In genomic region chr22:43811777-43812148, GRCh38 we compare ENCODE assay signal across 8 cellular contexts. TPM values are rescaled to one million over a fixed set of nuclear protein-coding genes. Genes with fewer than 3 reads are reported as not detected.
A peak's percentile ranks its signal among the peaks of the same experiment; 100 is the strongest.
DNase-seq lines count a peak whose midpoint lies in the region; ATAC-seq, FAIRE-seq and TF ChIP-seq lines count a peak whose summit lies in the region.

No MANE protein-coding gene starts in this region.

- peaks cover 29% of the 10 kb centered on the region for H3K4me1 Mint-ChIP-seq in activated CD4-positive, alpha-beta T cell treated with anti-CD3 and anti-CD28 coated beads, Interleukin-2, amount 10 ng/mL, durations not matched to agents 7 days and 5 days

- H3K36me3 Mint-ChIP-seq in activated CD4-positive, alpha-beta T cell treated with anti-CD3 and anti-CD28 coated beads, Interleukin-2, amount 10 ng/mL, durations not matched to agents 7 days and 5 days (ENCODE audit: low read depth), result peaks cover 7% of the 10 kb centered on the region

- TF ChIP-seq CTCF in IMR-90 (conservative IDR thresholded peaks at IDR 0.05; ENCODE audit: low read depth, low read length), result no peak
- TF ChIP-seq CTCF in K562 (IDR thresholded peaks at IDR 0.05 in 2 of 3, conservative IDR thresholded peaks at IDR 0.05 in 1 of 3; ENCODE audit: insufficient read depth in 2 of 3, low read depth in 1 of 3, low read length in 3 of 3), result no peak
- no peak for TF ChIP-seq CTCF in suprapubic skin (IDR thresholded peaks at IDR 0.05)

- H3K4me2 ChIP-seq in IMR-90 (ENCODE audit: low read depth, low read length) (peak overlapping the region; percentile 98), K562 (ENCODE audit: insufficient read depth, low read length) (peak overlapping the region; percentile 60)

- no peak overlapping the region for H3K56ac ChIP-seq in IMR-90 (ENCODE audit: extremely low read depth, insufficient read depth, low read length)

- H3K79me1 ChIP-seq in IMR-90 (ENCODE audit: low read depth in 1 of 2, low read length in 2 of 2), result peaks cover 12 to 23% of the 10 kb centered on the region in 2 experiments

- 7% methylated on average over 6 of the region's 21 CpGs; no CpG with 5 or more reads in 1 of the 2 experiments for WGBS in IMR-90 (ENCODE audit: extremely low coverage in 2 of 2, insufficient read length in 1 of 2), 2 experiments
- WGBS in K562 (ENCODE audit: insufficient coverage, low coverage, missing lambda C conversion rate), result 49% methylated on average over 8 of the region's 21 CpGs
- WGBS in suprapubic skin, result 3% methylated on average over 11 of the region's 21 CpGs

- no peaks in the 10 kb centered on the region for H4K20me1 ChIP-seq in IMR-90 (ENCODE audit: insufficient read depth, low read length)
- no peaks in the 10 kb centered on the region for H4K20me1 ChIP-seq in K562 (replicated peaks; ENCODE audit: control insufficient read depth, insufficient read depth, low read length)

- H3K9ac ChIP-seq in IMR-90 (ENCODE audit: low read depth, low read length) (peak overlapping the region; percentile 81), K562 (ENCODE audit: insufficient read depth in 1 of 2, low read depth in 2 of 2, low read length in 2 of 2) (no peak overlapping the region)

- H2AFZ ChIP-seq in IMR-90 (replicated peaks; ENCODE audit: low read length, poor library complexity) (peak overlapping the region; percentile 99), K562 (ENCODE audit: low read depth, low read length) (peak overlapping the region; percentile 72; the same call in 1 of the 2 replicates)

- H2BK5ac ChIP-seq in IMR-90 (ENCODE audit: low read depth, low read length, poor library complexity, severe bottlenecking), result no peak overlapping the region

- intact Hi-C loops in IMR-90 (cut with micrococcal nuclease) (loop anchor here (5.0 kb wide), 1 partner anchor 549 kb away; no protein-coding TSS in a partner anchor), K562 (cut with micrococcal nuclease) (no loop called here), left colon (cut with DNase I, micrococcal nuclease) (no loop called here)

- no peak for TF ChIP-seq EP300 in K562 (IDR thresholded peaks at IDR 0.05; ENCODE audit: low read length)
- no peak for TF ChIP-seq EP300 in suprapubic skin (IDR thresholded peaks at IDR 0.05)

- in situ Hi-C loops in IMR-90 (cut with MboI; ENCODE audit: low sequenced_read_pairs) (no loop called here), K562 (cut with MboI) (no loop called here)

- peak overlapping the region; percentile 92 for H3K4me3 Mint-ChIP-seq in activated CD4-positive, alpha-beta T cell treated with anti-CD3 and anti-CD28 coated beads, Interleukin-2, amount 10 ng/mL, durations not matched to agents 7 days and 5 days

- peak overlapping the region; percentile 88; the same call in 1 of the 2 replicates for H3K23ac ChIP-seq in IMR-90 (ENCODE audit: low read depth, low read length)

- ATAC-seq in IMR-90 (ENCODE audit: low read depth) (peak; percentile 63), K562 (no peak), left colon (peak; percentile 70)

- peak overlapping the region; percentile 43 for H3K27ac ChIP-seq in IMR-90 (ENCODE audit: insufficient read depth, low read length)
- no peak overlapping the region for H3K27ac ChIP-seq in K562 (ENCODE audit: extremely low read depth, low read depth, low read length)
- peak overlapping the region; percentile 75 for H3K27ac ChIP-seq in suprapubic skin

- H3K4me3 ChIP-seq in IMR-90 (ENCODE audit: insufficient read depth, low read depth, low read length) (peak overlapping the region; percentile 58), K562 (peak overlapping the region; percentile 36), suprapubic skin (peak overlapping the region; percentile 93)

- peaks cover 3% of the 10 kb centered on the region for H3K27me3 Mint-ChIP-seq in activated CD4-positive, alpha-beta T cell treated with anti-CD3 and anti-CD28 coated beads, Interleukin-2, amount 10 ng/mL, durations not matched to agents 7 days and 5 days

- H3K27me3 ChIP-seq in IMR-90 (ENCODE audit: control insufficient read depth, insufficient read depth, low read length) (no peaks in the 10 kb centered on the region), K562 (ENCODE audit: control insufficient read depth in 2 of 2, insufficient read depth in 2 of 2, low read length in 2 of 2) (no peaks in the 10 kb centered on the region), suprapubic skin (no peaks in the 10 kb centered on the region)

- dilution Hi-C loops in IMR-90 (cut with HindIII; ENCODE audit: low sequenced_read_pairs, unreplicated experiment), result no loop called here

- CTCF ChIA-PET in activated CD4-positive, alpha-beta T cell treated with anti-CD3 and anti-CD28 coated beads, Interleukin-2, amount 10 ng/mL, durations not matched to agents 7 days and 5 days (lab: Charles Lee), result interaction anchor here (0.8 kb wide), 1 partner anchor 26 kb away, joined by 3 read pairs; no protein-coding TSS in a partner anchor
- CTCF ChIA-PET in IMR-90 (lab: Yijun Ruan, JAX), result interaction anchor here (0.6 to 1.4 kb wide), 3 partner anchors 13 to 71 kb away, joined by 3 to 8 read pairs (median 3); no protein-coding TSS in a partner anchor
- CTCF ChIA-PET in K562 (lab: Yijun Ruan, JAX; ENCODE audit: low intra/inter-chr PET ratio), result no interaction called here

- H4K8ac ChIP-seq in IMR-90 (ENCODE audit: low read depth in 2 of 2, low read length in 2 of 2), result peak overlapping the region; percentile 88 to 96

- no peak overlapping the region; the same call in 1 of the 2 replicates for H4K91ac ChIP-seq in IMR-90 (ENCODE audit: insufficient read depth, low read depth, low read length)

- H3K4me1 ChIP-seq in IMR-90 (ENCODE audit: control insufficient read depth, insufficient read depth, low read length), result peaks cover 6% of the 10 kb centered on the region
- peaks cover 0 to 10% of the 10 kb centered on the region in 2 experiments; a peak in 2 of 5 replicates for H3K4me1 ChIP-seq in K562 (replicated peaks in 1 of 2; ENCODE audit: control insufficient read depth in 2 of 2, insufficient read depth in 2 of 2, low read length in 2 of 2)
- H3K4me1 ChIP-seq in suprapubic skin, result peaks cover 17% of the 10 kb centered on the region

- no peak for TF ChIP-seq POLR2A in IMR-90 (IDR thresholded peaks at IDR 0.05; ENCODE audit: low read depth, low read length)
- no peak for TF ChIP-seq POLR2A in K562 (conservative IDR thresholded peaks at IDR 0.05)
- no peak for TF ChIP-seq POLR2A in suprapubic skin (IDR thresholded peaks at IDR 0.05)

- H3K9me1 ChIP-seq in IMR-90 (ENCODE audit: insufficient read depth, low read length) (peaks cover 7% of the 10 kb centered on the region), K562 (ENCODE audit: control insufficient read depth, insufficient read depth, low read length) (no peaks in the 10 kb centered on the region)

- peak overlapping the region; percentile 72 for H4K5ac ChIP-seq in IMR-90 (ENCODE audit: low read depth, low read length)

- 0 out of 3 replicates have a peak overlapping the region, but pooled peaks have one; percentile 8 for H2BK15ac ChIP-seq in IMR-90 (ENCODE audit: low read depth, low read length)

- BruUV-seq in IMR-90 (replicated peaks; lab: Mats Ljungman, UMichigan), result no TSS peak
- BruUV-seq in K562 (replicated peaks; lab: Mats Ljungman, UMichigan), result no TSS peak

- DNase-seq in activated CD4-positive, alpha-beta T cell treated with anti-CD3 and anti-CD28 coated beads, Interleukin-2, amount 10 ng/mL, durations not matched to agents 7 days and 5 days, result peak; percentile 13
- no peak for DNase-seq in activated CD4-positive, alpha-beta T cell treated with anti-CD3 and anti-CD28 coated beads for 1 hour
- DNase-seq in IMR-90, result peak; percentile 61
- DNase-seq in K562 (ENCODE audit: extremely low read depth in 1 of 4, low spot score in 3 of 4), result no peak
- DNase-seq in left colon, result peak in 1 of 2 donors; percentile 32
- DNase-seq in suprapubic skin (ENCODE audit: low spot score in 2 of 2), result no peak
- DNase-seq in 8988T, result no peak
- DNase-seq in SK-N-DZ (ENCODE audit: low spot score), result no peak

- no peaks in the 10 kb centered on the region for H3K79me2 ChIP-seq in K562 (ENCODE audit: control insufficient read depth, insufficient read depth, low read length)

- H2BK120ac ChIP-seq in IMR-90 (ENCODE audit: low read depth, low read length), result no peak overlapping the region; the same call in 1 of the 2 replicates

- H3K18ac ChIP-seq in IMR-90 (ENCODE audit: low read depth, low read length), result no peak overlapping the region

- no peak for FAIRE-seq in K562 (lab: Jason Lieb, UNC)

- no peak for TF ChIP-seq RAD21 in IMR-90 (IDR thresholded peaks at IDR 0.05; ENCODE audit: low read length)
- TF ChIP-seq RAD21 in K562 (CRISPR knock-in tag; conservative IDR thresholded peaks at IDR 0.05 in 1 of 2, IDR thresholded peaks at IDR 0.05 in 1 of 2), result no peak

- peak overlapping the region; percentile 81 for H3K14ac ChIP-seq in IMR-90 (replicated peaks; ENCODE audit: low read depth, low read length)

- no peaks in the 10 kb centered on the region for H3K9me3 Mint-ChIP-seq in activated CD4-positive, alpha-beta T cell treated with anti-CD3 and anti-CD28 coated beads, Interleukin-2, amount 10 ng/mL, durations not matched to agents 7 days and 5 days

- peak overlapping the region; percentile 48; the same call in 1 of the 2 replicates for H3K4ac ChIP-seq in IMR-90 (ENCODE audit: low read depth, low read length)

- peak overlapping the region; percentile 3; the same call in 1 of the 2 replicates for H2AK5ac ChIP-seq in IMR-90 (ENCODE audit: low read depth, low read length)

- H2AK9ac ChIP-seq in IMR-90 (replicated peaks; ENCODE audit: low read depth, low read length, poor library complexity), result peak overlapping the region; percentile 84

- H3K9me3 ChIP-seq in IMR-90 (ENCODE audit: control insufficient read depth, insufficient read depth, low read length), result no peaks in the 10 kb centered on the region
- H3K9me3 ChIP-seq in K562 (replicated peaks; ENCODE audit: control insufficient read depth, insufficient read depth, low read depth, low read length), result no peaks in the 10 kb centered on the region; the same call in 1 of the 2 replicates
- H3K9me3 ChIP-seq in suprapubic skin, result no peaks in the 10 kb centered on the region

- peak overlapping the region; percentile 91 for H3K27ac Mint-ChIP-seq in activated CD4-positive, alpha-beta T cell treated with anti-CD3 and anti-CD28 coated beads, Interleukin-2, amount 10 ng/mL, durations not matched to agents 7 days and 5 days

- no peak overlapping the region for H2BK20ac ChIP-seq in IMR-90 (ENCODE audit: low read depth, low read length)

- H3K36me3 ChIP-seq in IMR-90 (ENCODE audit: control insufficient read depth, insufficient read depth, low read length) (no peaks in the 10 kb centered on the region), K562 (ENCODE audit: control insufficient read depth, insufficient read depth, low read length) (no peaks in the 10 kb centered on the region), suprapubic skin (no peaks in the 10 kb centered on the region)

- POLR2A ChIA-PET in activated CD4-positive, alpha-beta T cell treated with anti-CD3 and anti-CD28 coated beads, Interleukin-2, amount 10 ng/mL, durations not matched to agents 7 days and 5 days (lab: Charles Lee), result no interaction called here
- POLR2A ChIA-PET in IMR-90 (lab: Charles Lee; ENCODE audit: unreplicated experiment) (no interaction called here), K562 (lab: Yijun Ruan, JAX) (no interaction called here)

RNA-seq across cellular contexts. Expression of gene EFCAB6, which starts 0.3 kb away (rescaled TPM):
- under 1 TPM; 0.15 to 0.20 TPM for total RNA-seq in activated CD4-positive, alpha-beta T cell treated with anti-CD3 and anti-CD28 coated beads, Interleukin-2, amount 10 ng/mL, durations not matched to agents 7 days and 5 days
- total RNA-seq in IMR-90 (2012; rRNA removed) (1.1 TPM in 2 replicates), K562 (2014; rRNA removed) (not detected in 2 replicates), K562 (2014; rRNA removed; fragmentation: Illumina TruSeq; extraction: Trizol) (not detected in 2 replicates), K562 (2015; rRNA removed; fragmentation: Illumina TruSeq; extraction: Trizol) (not detected in 2 replicates), K562 (2021) (not detected in 2 replicates), left colon (1 to 10 TPM in 1 of 2 donors, under 1 TPM in 1; 0.58 to 1.1 TPM), suprapubic skin (1 to 10 TPM; 1.9 to 4.9 (median 2.9) TPM)
- polyA plus RNA-seq in IMR-90 (2012; rRNA removed) (0.30 and 0.44 TPM in 2 replicates), K562 (2011; rRNA removed) (0.06 TPM in 1 of 2 replicates, not detected in the other), K562 (2014; fragmentation: Illumina TruSeq; extraction: Trizol) (not detected in 2 replicates), K562 (2014; fragmentation: Nextera tagmentation; extraction: Ambion mirVana) (not detected), K562 (2014; rRNA removed) (not detected in 2 replicates)
- 0.15 and 0.18 TPM in 2 replicates for polyA plus RNA-seq in IMR-90 (2012; cell fraction: cytosol; rRNA removed)
- polyA plus RNA-seq in IMR-90 (2012; cell fraction: nucleus; rRNA removed; ENCODE audit: low replicate concordance), result 0.08 and 0.49 TPM in 2 replicates
- total RNA-seq in K562 (2011; cell fraction: chromatin; rRNA removed; ENCODE audit: low replicate concordance), result not detected in 2 replicates
- total RNA-seq in K562 (2011; cell fraction: nucleolus; rRNA removed), result not detected in 2 replicates
- total RNA-seq in K562 (2011; cell fraction: nucleoplasm; rRNA removed), result not detected in 2 replicates
- not detected in 2 replicates for polyA plus RNA-seq in K562 (2011; cell fraction: cytosol; rRNA removed)
- polyA plus RNA-seq in K562 (2011; cell fraction: nucleus; rRNA removed), result not detected in 2 replicates
- polyA plus RNA-seq in K562 (2012), result 0.05 TPM in 1 of 2 replicates, not detected in the other
- not detected in 2 replicates for polyA minus RNA-seq in K562 (2011; rRNA and poly(A)+ RNA removed)
- not detected in 2 replicates for polyA minus RNA-seq in K562 (2011; cell fraction: cytosol; rRNA and poly(A)+ RNA removed)
- not detected in 2 replicates for polyA minus RNA-seq in K562 (2011; cell fraction: nucleus; rRNA and poly(A)+ RNA removed)
- polyA plus RNA-seq in SK-N-DZ (2014; cell fraction: cytosol; rRNA removed), result 0.14 and 0.28 TPM in 2 replicates
- 0.35 TPM in 1 of 2 replicates, not detected in the other for polyA plus RNA-seq in SK-N-DZ (2014; cell fraction: nucleus; rRNA removed)

RNA-seq across cellular contexts. Expression of gene SULT4A1, which starts 50.5 kb away (rescaled TPM):
- total RNA-seq in activated CD4-positive, alpha-beta T cell treated with anti-CD3 and anti-CD28 coated beads, Interleukin-2, amount 10 ng/mL, durations not matched to agents 7 days and 5 days, result not detected
- total RNA-seq in IMR-90 (2012; rRNA removed), result 1.1 TPM in 2 replicates
- 4.8 and 5.2 TPM in 2 replicates for polyA plus RNA-seq in IMR-90 (2012; rRNA removed)
- polyA plus RNA-seq in IMR-90 (2012; cell fraction: cytosol; rRNA removed), result 1.5 and 2.4 TPM in 2 replicates
- polyA plus RNA-seq in IMR-90 (2012; cell fraction: nucleus; rRNA removed; ENCODE audit: low replicate concordance), result 41.6 and 44.7 TPM in 2 replicates
- 0.46 and 0.81 TPM in 2 replicates for total RNA-seq in K562 (2011; cell fraction: chromatin; rRNA removed; ENCODE audit: low replicate concordance)
- 0.33 and 0.66 TPM in 2 replicates for total RNA-seq in K562 (2011; cell fraction: nucleolus; rRNA removed)
- total RNA-seq in K562 (2011; cell fraction: nucleoplasm; rRNA removed), result 0.23 and 0.29 TPM in 2 replicates
- 0.08 TPM in 1 of 2 replicates, not detected in the other for total RNA-seq in K562 (2014; rRNA removed)
- 0.07 and 0.10 TPM in 2 replicates for total RNA-seq in K562 (2014; rRNA removed; fragmentation: Illumina TruSeq; extraction: Trizol)
- total RNA-seq in K562 (2015; rRNA removed; fragmentation: Illumina TruSeq; extraction: Trizol), result 0.08 TPM in 1 of 2 replicates, not detected in the other
- total RNA-seq in K562 (2021), result 0.11 and 0.20 TPM in 2 replicates
- 0.09 and 0.14 TPM in 2 replicates for polyA plus RNA-seq in K562 (2011; rRNA removed)
- 0.12 TPM in 1 of 2 replicates, not detected in the other for polyA plus RNA-seq in K562 (2011; cell fraction: cytosol; rRNA removed)
- polyA plus RNA-seq in K562 (2011; cell fraction: nucleus; rRNA removed), result 1.6 and 2.7 TPM in 2 replicates
- polyA plus RNA-seq in K562 (2012), result 0.09 and 0.64 TPM in 2 replicates
- polyA plus RNA-seq in K562 (2014; fragmentation: Illumina TruSeq; extraction: Trizol), result 0.06 and 0.10 TPM in 2 replicates
- polyA plus RNA-seq in K562 (2014; fragmentation: Nextera tagmentation; extraction: Ambion mirVana), result under 1 TPM in 1 of 2 experiments, not detected in 1; 0.03 TPM
- polyA plus RNA-seq in K562 (2014; rRNA removed), result 0.07 and 0.11 TPM in 2 replicates
- 0.09 and 0.18 TPM in 2 replicates for polyA minus RNA-seq in K562 (2011; rRNA and poly(A)+ RNA removed)
- 0.29 TPM in 1 of 2 replicates, not detected in the other for polyA minus RNA-seq in K562 (2011; cell fraction: cytosol; rRNA and poly(A)+ RNA removed)
- 0.27 and 0.67 TPM in 2 replicates for polyA minus RNA-seq in K562 (2011; cell fraction: nucleus; rRNA and poly(A)+ RNA removed)
- under 1 TPM; 0.15 to 0.28 TPM for total RNA-seq in left colon
- under 1 TPM in 2 of 4 donors, not detected in 2; 0.34 to 0.47 TPM for total RNA-seq in suprapubic skin
- polyA plus RNA-seq in SK-N-DZ (2014; cell fraction: cytosol; rRNA removed), result 12.4 and 13.1 TPM in 2 replicates
- polyA plus RNA-seq in SK-N-DZ (2014; cell fraction: nucleus; rRNA removed), result 32.4 and 47.2 TPM in 2 replicates

Comparison
In these comparisons a context has a peak if more than half of its experiments do, and no peak if none do; other contexts are left out.
1. DNase-seq: peak in activated CD4-positive, alpha-beta T cell treated with anti-CD3 and anti-CD28 coated beads, Interleukin-2, amount 10 ng/mL, durations not matched to agents 7 days and 5 days (single experiment) and IMR-90 (single experiment); none in activated CD4-positive, alpha-beta T cell treated with anti-CD3 and anti-CD28 coated beads for 1 hour (single experiment), K562 (0 of 4), suprapubic skin (0 of 2), 8988T (single experiment) and SK-N-DZ (single experiment).
2. H3K4me3 ChIP-seq: peak in every context shown above with its lines; median percentile 93 in suprapubic skin; 58 in IMR-90; 36 in K562.